Comparison of ENCODE assay signal across 18 cellular contexts in genomic region chr1:55781003-55781402, GRCh38.
DNase-seq lines count a peak whose midpoint lies in the region; ATAC-seq and TF ChIP-seq lines count a peak whose summit lies in the region.
"Had no signal": no experiment of that assay in that cellular context is flagged by ENCODE, and none has a peak within 500 bp of the region (broad histone marks: within the 10 kb centered on the region; RNA-seq: fewer than 3 reads in every experiment).

No MANE protein-coding gene starts in this region.

- POLR2A ChIA-PET in SK-N-SH (lab: Yijun Ruan, JAX) = no interaction called here

- H3K9me2 ChIP-seq in SK-N-SH = no peaks in the 10 kb centered on the region

- H2AFZ ChIP-seq in SK-N-SH (ENCODE audit: low read depth) = no peak overlapping the region

- no peak for DNase-seq in SK-N-SH
- peak; percentile 61 for DNase-seq in NCI-H446 treated with DMSO at 0.1 percent for 48 hours (lab: John Stamatoyannopoulos, UW)
- no peak for DNase-seq in left lobe of liver (ENCODE audit: low spot score)
- DNase-seq in AG20443 (ENCODE audit: low spot score) = no peak
- DNase-seq in SW 1271 (lab: John Stamatoyannopoulos, UW) = no peak
- DNase-seq: 8988T; ACHN; C1 segment of cervical spinal cord; Calu3; CD4-positive, alpha-beta memory T cell; COR-L47; DMS53; DMS79 treated with DMSO at 0.1 percent for 48 hours; GF-D8; GOT3 had no signal

- CTCF ChIA-PET in SK-N-SH (lab: Yijun Ruan, JAX) = no interaction called here

- no peaks in the 10 kb centered on the region; a peak in 1 of 4 replicates for H3K4me1 ChIP-seq in SK-N-SH (ENCODE audit: control insufficient read depth in 1 of 2, insufficient read depth in 2 of 2, low read depth in 1 of 2, low read length in 1 of 2)
- H3K4me1 ChIP-seq: HAP-1 had no signal

- no peak overlapping the region; a peak in 1 of 4 replicates for H3K27ac ChIP-seq in SK-N-SH (ENCODE audit: low read depth in 2 of 2, low read length in 1 of 2)
- H3K27ac ChIP-seq: A549 had no signal

- 0 out of 2 replicates have a peak overlapping the region, but pooled peaks have one; percentile 40 for H3K4me2 ChIP-seq in SK-N-SH
- H3K4me2 ChIP-seq: A549 had no signal

- no peak overlapping the region for H3K4me3 ChIP-seq in SK-N-SH (ENCODE audit: low read depth in 2 of 2, low read length in 1 of 2)
- H3K4me3 ChIP-seq: A549, HAP-1 had no signal

- H3K9ac ChIP-seq in SK-N-SH = no peak overlapping the region

- H3K79me2 ChIP-seq in SK-N-SH (ENCODE audit: insufficient read depth) = no peaks in the 10 kb centered on the region

- peaks cover 3% of the 10 kb centered on the region for H3F3A ChIP-seq in SK-N-SH (replicated peaks; ENCODE audit: insufficient read depth)

- no peak for TF ChIP-seq EP300 in SK-N-SH (IDR thresholded peaks at IDR 0.05; ENCODE audit: borderline replicate concordance in 1 of 2, low read depth in 1 of 2, low read length in 1 of 2)

- no peak for TF ChIP-seq RAD21 in SK-N-SH (IDR thresholded peaks at IDR 0.05; ENCODE audit: low read length)

- no peaks in the 10 kb centered on the region for H3K36me3 ChIP-seq in SK-N-SH (replicated peaks in 1 of 2; ENCODE audit: control insufficient read depth in 1 of 2, insufficient read depth in 2 of 2, low read length in 1 of 2)
- H3K36me3 ChIP-seq: HAP-1 had no signal

- H3K27me3 ChIP-seq in SK-N-SH (ENCODE audit: insufficient read depth) = no peaks in the 10 kb centered on the region

- ATAC-seq in SK-N-SH treated with all-trans-retinoic acid at 6 μM for 48 hours = no peak
- ATAC-seq in left lobe of liver = peak; percentile 73
- ATAC-seq: A549 had no signal

- H3K9me3 ChIP-seq in SK-N-SH = no peaks in the 10 kb centered on the region
- H3K9me3 ChIP-seq: A549, HAP-1 had no signal

- WGBS in SK-N-SH (ENCODE audit: low lambda C conversion rate) = 97% methylated on average over 3 of the region's 3 CpGs

- TF ChIP-seq CTCF in SK-N-SH (IDR thresholded peaks at IDR 0.05) = no peak

- no peaks in the 10 kb centered on the region for H4K20me1 ChIP-seq in SK-N-SH (ENCODE audit: insufficient read depth)

TF ChIP-seq in SK-N-SH, 30 proteins besides CTCF, POLR2A, EP300 and RAD21:
- no peak for TF ChIP-seq MXI1 (IDR thresholded peaks at IDR 0.05; ENCODE audit: low read depth, low read length)
- TF ChIP-seq, protein P1, sequence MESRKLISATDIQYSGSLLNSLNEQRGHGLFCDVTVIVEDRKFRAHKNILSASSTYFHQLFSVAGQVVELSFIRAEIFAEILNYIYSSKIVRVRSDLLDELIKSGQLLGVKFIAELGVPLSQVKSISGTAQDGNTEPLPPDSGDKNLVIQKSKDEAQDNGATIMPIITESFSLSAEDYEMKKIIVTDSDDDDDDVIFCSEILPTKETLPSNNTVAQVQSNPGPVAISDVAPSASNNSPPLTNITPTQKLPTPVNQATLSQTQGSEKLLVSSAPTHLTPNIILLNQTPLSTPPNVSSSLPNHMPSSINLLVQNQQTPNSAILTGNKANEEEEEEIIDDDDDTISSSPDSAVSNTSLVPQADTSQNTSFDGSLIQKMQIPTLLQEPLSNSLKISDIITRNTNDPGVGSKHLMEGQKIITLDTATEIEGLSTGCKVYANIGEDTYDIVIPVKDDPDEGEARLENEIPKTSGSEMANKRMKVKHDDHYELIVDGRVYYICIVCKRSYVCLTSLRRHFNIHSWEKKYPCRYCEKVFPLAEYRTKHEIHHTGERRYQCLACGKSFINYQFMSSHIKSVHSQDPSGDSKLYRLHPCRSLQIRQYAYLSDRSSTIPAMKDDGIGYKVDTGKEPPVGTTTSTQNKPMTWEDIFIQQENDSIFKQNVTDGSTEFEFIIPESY (IDR thresholded peaks at IDR 0.05; ENCODE audit: borderline replicate concordance, low read depth) = no peak
- no peak for TF ChIP-seq SIN3A (IDR thresholded peaks at IDR 0.05; ENCODE audit: borderline replicate concordance, low read depth, low read length)
- TF ChIP-seq, protein P2, sequence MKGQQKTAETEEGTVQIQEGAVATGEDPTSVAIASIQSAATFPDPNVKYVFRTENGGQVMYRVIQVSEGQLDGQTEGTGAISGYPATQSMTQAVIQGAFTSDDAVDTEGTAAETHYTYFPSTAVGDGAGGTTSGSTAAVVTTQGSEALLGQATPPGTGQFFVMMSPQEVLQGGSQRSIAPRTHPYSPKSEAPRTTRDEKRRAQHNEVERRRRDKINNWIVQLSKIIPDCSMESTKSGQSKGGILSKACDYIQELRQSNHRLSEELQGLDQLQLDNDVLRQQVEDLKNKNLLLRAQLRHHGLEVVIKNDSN (IDR thresholded peaks at IDR 0.05; ENCODE audit: borderline replicate concordance, low read depth) = no peak

TF ChIP-seq in SK-N-SH treated with all-trans-retinoic acid at 6 μM for 48 hours, 23 proteins besides CTCF, POLR2A, EP300 and RAD21:
- TF ChIP-seq POU6F1 (CRISPR knock-in tag; IDR thresholded peaks at IDR 0.05; ENCODE audit: borderline replicate concordance, low read depth) (no peak), PPARA (CRISPR knock-in tag; IDR thresholded peaks at IDR 0.05; ENCODE audit: borderline replicate concordance) (no peak), CREB5 (CRISPR knock-in tag; IDR thresholded peaks at IDR 0.05; ENCODE audit: low read depth) (no peak), ZFP30 (CRISPR knock-in tag; IDR thresholded peaks at IDR 0.05) (no peak), ESRRG (CRISPR knock-in tag; IDR thresholded peaks at IDR 0.05) (no peak), ZFP3 (CRISPR knock-in tag; IDR thresholded peaks at IDR 0.05) (no peak), ZNF8 (CRISPR knock-in tag; IDR thresholded peaks at IDR 0.05) (no peak), BACH2 (CRISPR knock-in tag; IDR thresholded peaks at IDR 0.05; ENCODE audit: borderline replicate concordance) (no peak), SNAI2 (CRISPR knock-in tag; IDR thresholded peaks at IDR 0.05) (no peak)
- TF ChIP-seq, protein P3, sequence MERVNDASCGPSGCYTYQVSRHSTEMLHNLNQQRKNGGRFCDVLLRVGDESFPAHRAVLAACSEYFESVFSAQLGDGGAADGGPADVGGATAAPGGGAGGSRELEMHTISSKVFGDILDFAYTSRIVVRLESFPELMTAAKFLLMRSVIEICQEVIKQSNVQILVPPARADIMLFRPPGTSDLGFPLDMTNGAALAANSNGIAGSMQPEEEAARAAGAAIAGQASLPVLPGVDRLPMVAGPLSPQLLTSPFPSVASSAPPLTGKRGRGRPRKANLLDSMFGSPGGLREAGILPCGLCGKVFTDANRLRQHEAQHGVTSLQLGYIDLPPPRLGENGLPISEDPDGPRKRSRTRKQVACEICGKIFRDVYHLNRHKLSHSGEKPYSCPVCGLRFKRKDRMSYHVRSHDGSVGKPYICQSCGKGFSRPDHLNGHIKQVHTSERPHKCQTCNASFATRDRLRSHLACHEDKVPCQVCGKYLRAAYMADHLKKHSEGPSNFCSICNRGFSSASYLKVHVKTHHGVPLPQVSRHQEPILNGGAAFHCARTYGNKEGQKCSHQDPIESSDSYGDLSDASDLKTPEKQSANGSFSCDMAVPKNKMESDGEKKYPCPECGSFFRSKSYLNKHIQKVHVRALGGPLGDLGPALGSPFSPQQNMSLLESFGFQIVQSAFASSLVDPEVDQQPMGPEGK (CRISPR knock-in tag; IDR thresholded peaks at IDR 0.05; ENCODE audit: borderline replicate concordance) = no peak
